In genomic region chr1:218640213-218640612, GRCh38 we compare ENCODE assay signal across 29 cellular contexts.
"Had no signal": no experiment of that assay in that cellular context is flagged by ENCODE, and none has a peak within 500 bp of the region (broad histone marks: within the 10 kb centered on the region; RNA-seq: fewer than 3 reads in every experiment).

No MANE protein-coding gene starts in this region.

- H3K27ac Mint-ChIP-seq: mesothelial cell of epicardium; naive B cell; natural killer cell; nephron progenitor cell; stimulated activated effector memory CD8-positive, alpha-beta T cell treated with anti-CD3 and anti-CD28 coated beads, Interleukin-12 subunit alpha, Interleukin-12 subunit beta, amount 100 ng/mL, for 72 hours; stimulated activated naive CD8-positive, alpha-beta T cell treated with anti-CD3 and anti-CD28 coated beads, Interleukin-15, Interleukin-2, amounts not matched to agents 100 ng/mL and 50 ng/mL, for 24 hours had no signal

- H3K4me1 ChIP-seq: left ventricle myocardium inferior, pancreas, prostate gland, suprapubic skin, upper lobe of right lung had no signal

- H3K27me3 ChIP-seq: hepatocyte, pancreas, suprapubic skin, tibial artery, upper lobe of right lung had no signal

- ATAC-seq: natural killer cell; pancreas; right cardiac atrium; sciatic nerve; stimulated activated effector memory CD8-positive, alpha-beta T cell treated with anti-CD3 and anti-CD28 coated beads, Interleukin-12 subunit alpha, Interleukin-12 subunit beta, amount 100 ng/mL, for 72 hours; upper lobe of right lung had no signal

- DNase-seq: islet precursor cell; left ventricle myocardium inferior; mesendoderm; naive B cell; natural killer cell; nephron progenitor cell; nucleus accumbens; pancreas; posterior cingulate gyrus; retina; right cardiac atrium; stimulated activated CD4-positive, alpha-beta T cell treated with anti-CD3 and anti-CD28 coated beads, Interleukin-12 subunit alpha, Interleukin-12 subunit beta, amount 100 ng/mL, for 4 hours; stimulated activated CD4-positive, alpha-beta T cell treated with anti-CD3 and anti-CD28 coated beads, Interleukin-15, amount 100 ng/mL, for 24 hours; stimulated activated CD4-positive, alpha-beta T cell treated with anti-CD3 and anti-CD28 coated beads, Interleukin-2, amount 100 ng/mL, for 24 hours; stimulated activated CD4-positive, alpha-beta T cell treated with anti-CD3 and anti-CD28 coated beads, Interleukin-4, amount 100 ng/mL, for 1 hour; stimulated activated naive CD4-positive, alpha-beta T cell; tibial artery; trophoblast cell; upper lobe of right lung had no signal

- H3K9me3 ChIP-seq: left ventricle myocardium inferior, pancreas, prostate gland, suprapubic skin, thoracic aorta, tibial artery, upper lobe of right lung had no signal

- H3K36me3 ChIP-seq: left ventricle myocardium inferior, pancreas, prostate gland, suprapubic skin, thoracic aorta, tibial artery, upper lobe of right lung had no signal

- H3K4me3 ChIP-seq: hepatocyte, left ventricle myocardium inferior, lung, pancreas, prostate gland, skin epidermis, suprapubic skin, thoracic aorta, tibial artery, upper lobe of right lung had no signal

- H3K4me3 Mint-ChIP-seq: mesothelial cell of epicardium; naive B cell; natural killer cell; nephron progenitor cell; stimulated activated effector memory CD8-positive, alpha-beta T cell treated with anti-CD3 and anti-CD28 coated beads, Interleukin-12 subunit alpha, Interleukin-12 subunit beta, amount 100 ng/mL, for 72 hours; stimulated activated naive CD8-positive, alpha-beta T cell treated with anti-CD3 and anti-CD28 coated beads, Interleukin-15, Interleukin-2, amounts not matched to agents 100 ng/mL and 50 ng/mL, for 24 hours had no signal

- H3K4me1 Mint-ChIP-seq: naive B cell; natural killer cell; stimulated activated effector memory CD8-positive, alpha-beta T cell treated with anti-CD3 and anti-CD28 coated beads, Interleukin-12 subunit alpha, Interleukin-12 subunit beta, amount 100 ng/mL, for 72 hours had no signal

- H3K27ac ChIP-seq: hepatocyte, left ventricle myocardium inferior, pancreas, prostate gland, skin epidermis, suprapubic skin, thoracic aorta, tibial artery, upper lobe of right lung had no signal

- H3K9me3 Mint-ChIP-seq: naive B cell; stimulated activated effector memory CD8-positive, alpha-beta T cell treated with anti-CD3 and anti-CD28 coated beads, Interleukin-12 subunit alpha, Interleukin-12 subunit beta, amount 100 ng/mL, for 72 hours; stimulated activated naive CD8-positive, alpha-beta T cell treated with anti-CD3 and anti-CD28 coated beads, Interleukin-15, Interleukin-2, amounts not matched to agents 100 ng/mL and 50 ng/mL, for 24 hours had no signal

- H3K27me3 Mint-ChIP-seq: naive B cell; stimulated activated naive CD8-positive, alpha-beta T cell treated with anti-CD3 and anti-CD28 coated beads, Interleukin-15, Interleukin-2, amounts not matched to agents 100 ng/mL and 50 ng/mL, for 24 hours had no signal

- H3K36me3 Mint-ChIP-seq: mesothelial cell of epicardium; naive B cell; natural killer cell; stimulated activated effector memory CD8-positive, alpha-beta T cell treated with anti-CD3 and anti-CD28 coated beads, Interleukin-12 subunit alpha, Interleukin-12 subunit beta, amount 100 ng/mL, for 72 hours had no signal
